ENCODE assay signal across 9 cellular contexts in genomic region chr1:175050992-175051391, GRCh38. TPM values are rescaled to one million over a fixed set of nuclear protein-coding genes. Genes with fewer than 3 reads are reported as not detected.
"Had no signal": no experiment of that assay in that cellular context is flagged by ENCODE, and none has a peak within 500 bp of the region (broad histone marks: within the 10 kb centered on the region; RNA-seq: fewer than 3 reads in every experiment).

No MANE protein-coding gene starts in this region.

- H3K4me2 ChIP-seq: KMS-11 had no signal

- H3K27ac ChIP-seq: HL-60, KMS-11 had no signal

- FAIRE-seq: HTR-8/SVneo, K562 had no signal

- H3K4me3 ChIP-seq: K562 had no signal

- H3K9ac ChIP-seq: KMS-11 had no signal

- ATAC-seq: K562 had no signal

- DNase-seq: IMR-90, KBM-7, KG1 had no signal

RNA-seq across cellular contexts. Expression of gene TNN, which starts 16.6 kb away (rescaled TPM):
- total RNA-seq: HT-29, IMR-90 had no signal
- polyA plus RNA-seq: IgD-negative memory B cell, IMR-90 had no signal
